ENCODE assay signal across 1 cellular context in genomic region chr6:73504160-73504559, GRCh38.
TF ChIP-seq lines count a peak whose summit lies in the region.

No MANE protein-coding gene starts in this region.

TF ChIP-seq in HCT116, 20 proteins besides CTCF, POLR2A, EP300 and RAD21 (continued from another document):
- TF ChIP-seq REST (IDR thresholded peaks at IDR 0.05; ENCODE audit: low read depth): no peak
- TF ChIP-seq EGR1 (IDR thresholded peaks at IDR 0.05; ENCODE audit: low read depth): no peak
- no peak for TF ChIP-seq YY1 (IDR thresholded peaks at IDR 0.05; ENCODE audit: extremely low read depth, insufficient replicate concordance, low read depth, low read length)
- no peak for TF ChIP-seq SRF (IDR thresholded peaks at IDR 0.05; ENCODE audit: low read depth)
TF ChIP-seq in HCT116: peak in this region for 0.
